Comparison of ENCODE assay signal across 37 cellular contexts in the genomic region with DNA sequence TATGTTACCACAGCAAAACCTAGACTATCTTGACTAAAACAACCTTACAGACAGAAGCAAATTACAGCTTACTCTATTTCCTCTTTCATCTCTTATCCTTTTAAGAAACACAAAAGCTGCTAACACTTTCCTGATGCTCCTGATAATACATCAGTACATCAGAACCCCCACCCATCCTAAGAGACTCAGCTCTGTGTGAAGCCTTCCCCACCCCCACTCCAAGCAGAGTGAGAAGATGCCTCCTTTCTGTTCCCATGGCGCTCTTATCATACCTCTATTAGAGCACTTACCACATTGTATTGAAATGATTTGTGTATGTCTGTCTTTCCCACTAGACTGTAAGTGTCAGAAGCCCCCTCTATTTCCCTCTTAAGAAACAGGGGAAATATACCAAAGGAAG. TPM values are rescaled to one million over a fixed set of nuclear protein-coding genes. Genes with fewer than 3 reads are reported as not detected.
"Had no signal": no experiment of that assay in that cellular context is flagged by ENCODE, and none has a peak within 500 bp of the region (broad histone marks: within the 10 kb centered on the region; RNA-seq: fewer than 3 reads in every experiment).

No MANE protein-coding gene starts in this region.

- H3K9me3 ChIP-seq: MG63 had no signal

- H3K9ac ChIP-seq: KMS-11 had no signal

- H3K4me3 ChIP-seq: MG63 had no signal

- DNase-seq: Karpas-422, Kasumi-1, MG63, MM.1S, MV-4-11, NCI-H1048, NCI-H1092, NCI-H1092 treated with DMSO at 0.1 percent for 48 hours, NCI-H1105, NCI-H1105 treated with DMSO at 0.1 percent for 48 hours, NCI-H1417, NCI-H1417 treated with DMSO at 0.1 percent for 48 hours, NCI-H1436, NCI-H1436 treated with DMSO at 0.1 percent for 48 hours, NCI-H146, NCI-H1694, NCI-H1694 treated with DMSO at 0.1 percent for 48 hours, NCI-H187, NCI-H187 treated with DMSO at 0.1 percent for 48 hours, NCI-H1930, NCI-H2029, NCI-H2029 treated with DMSO at 0.1 percent for 48 hours, NCI-H2081, NCI-H2081 treated with DMSO at 0.1 percent for 48 hours, NCI-H2107, NCI-H2171, NCI-H2171 treated with DMSO at 0.1 percent for 48 hours, NCI-H2227 treated with DMSO at 0.1 percent for 48 hours, NCI-H226, NCI-H345, NCI-H446, NCI-H446 treated with DMSO at 0.1 percent for 48 hours, NCI-H510A, NCI-H510A treated with DMSO at 0.1 percent for 48 hours had no signal

- H3K4me2 ChIP-seq: KMS-11 had no signal

- H3K36me3 ChIP-seq: MG63 had no signal

- H3K27ac ChIP-seq: KMS-11 had no signal

RNA-seq across cellular contexts. Expression of gene HS3ST2, which starts 42.4 kb away (rescaled TPM):
- total RNA-seq: LHCN-M2, M059J had no signal
